In the genomic region with DNA sequence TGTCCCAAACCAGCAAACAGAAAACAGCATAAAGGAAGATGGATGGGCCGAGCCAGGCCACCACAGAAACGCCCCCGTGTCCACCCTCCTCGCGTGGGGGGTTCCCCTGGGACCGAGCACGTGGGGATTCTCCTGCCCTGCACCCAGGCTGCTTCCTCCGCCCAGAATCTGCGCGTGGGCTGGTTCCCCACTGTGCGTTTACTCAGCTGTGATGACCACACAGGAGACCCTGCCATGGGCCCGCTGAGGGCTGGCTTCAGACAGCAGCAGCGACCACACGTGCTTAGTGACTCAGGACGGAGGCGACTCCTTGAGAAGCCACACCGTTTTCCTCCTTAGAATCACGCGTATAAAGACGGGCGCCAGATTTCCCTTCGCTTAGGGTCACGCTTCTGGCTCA, we compare ENCODE assay signal across 18 cellular contexts.
DNase-seq lines count a peak whose midpoint lies in the region; ATAC-seq and TF ChIP-seq lines count a peak whose summit lies in the region.
"Had no signal": no experiment of that assay in that cellular context is flagged by ENCODE, and none has a peak within 500 bp of the region (broad histone marks: within the 10 kb centered on the region; RNA-seq: fewer than 3 reads in every experiment).

No MANE protein-coding gene starts in this region.

- H3K23ac ChIP-seq in IMR-90 (ENCODE audit: low read depth, low read length): no peak overlapping the region

- no peaks in the 10 kb centered on the region for H3K79me1 ChIP-seq in IMR-90 (ENCODE audit: low read depth in 1 of 2, low read length in 2 of 2)

- no peak overlapping the region; the same call in 1 of the 2 replicates for H3K4ac ChIP-seq in IMR-90 (ENCODE audit: low read depth, low read length)

- H2AK5ac ChIP-seq in IMR-90 (ENCODE audit: low read depth, low read length): no peak overlapping the region

- TF ChIP-seq RAD21 in IMR-90 (IDR thresholded peaks at IDR 0.05; ENCODE audit: low read length): no peak

- no peaks in the 10 kb centered on the region for H3K9me3 ChIP-seq in IMR-90 (ENCODE audit: control insufficient read depth, insufficient read depth, low read length)
- H3K9me3 ChIP-seq: pancreas had no signal

- no peaks in the 10 kb centered on the region for H4K20me1 ChIP-seq in IMR-90 (ENCODE audit: insufficient read depth, low read length)

- H3K27me3 ChIP-seq in IMR-90 (ENCODE audit: control insufficient read depth, insufficient read depth, low read length) (0 out of 2 replicates have a peak, but pooled peaks cover 3% of the 10 kb centered on the region), brain microvascular endothelial cell (replicated peaks) (no peaks in the 10 kb centered on the region)
- H3K27me3 ChIP-seq: pancreas had no signal

- TF ChIP-seq CTCF in IMR-90 (conservative IDR thresholded peaks at IDR 0.05; ENCODE audit: low read depth, low read length) (no peak), brain microvascular endothelial cell (IDR thresholded peaks at IDR 0.05; ENCODE audit: low read depth, low read length, missing control alignments) (no peak)

- H2AK9ac ChIP-seq in IMR-90 (replicated peaks; ENCODE audit: low read depth, low read length, poor library complexity): no peak overlapping the region

- dilution Hi-C loops in IMR-90 (cut with HindIII; ENCODE audit: low sequenced_read_pairs, unreplicated experiment): no loop called here

- TF ChIP-seq POLR2A in IMR-90 (IDR thresholded peaks at IDR 0.05; ENCODE audit: low read depth, low read length): no peak

- H2BK20ac ChIP-seq in IMR-90 (ENCODE audit: low read depth, low read length): no peak overlapping the region

- no peak overlapping the region for H2BK15ac ChIP-seq in IMR-90 (ENCODE audit: low read depth, low read length)

- H3K4me1 ChIP-seq in IMR-90 (ENCODE audit: control insufficient read depth, insufficient read depth, low read length): 0 out of 2 replicates have a peak, but pooled peaks cover 2% of the 10 kb centered on the region
- H3K4me1 ChIP-seq: pancreas had no signal

- CTCF ChIA-PET in IMR-90 (lab: Yijun Ruan, JAX): no interaction called here

- H2BK5ac ChIP-seq in IMR-90 (ENCODE audit: low read depth, low read length, poor library complexity, severe bottlenecking): no peak overlapping the region

- no peak overlapping the region for H3K14ac ChIP-seq in IMR-90 (replicated peaks; ENCODE audit: low read depth, low read length)

- no peak overlapping the region for H4K91ac ChIP-seq in IMR-90 (ENCODE audit: insufficient read depth, low read depth, low read length)

- DNase-seq in IMR-90 (no peak), brain microvascular endothelial cell (peak; percentile 52), iPS-NIHi11 (ENCODE audit: low spot score) (peak; percentile 29), sciatic nerve (ENCODE audit: low spot score) (peak; percentile 72), NCI-H1436 treated with DMSO at 0.1 percent for 48 hours (lab: John Stamatoyannopoulos, UW) (no peak), head of caudate nucleus (no peak), NCI-H1417 treated with DMSO at 0.1 percent for 48 hours (lab: John Stamatoyannopoulos, UW) (no peak)
- DNase-seq: activated CD4-positive, CD25-positive, alpha-beta regulatory T cell; activated gamma-delta T cell treated with Interleukin-2 at 50 U/mL for 16 hours; activated T-cell treated with anti-CD3 and anti-CD28 coated beads, Interleukin-2, amount 50 U/mL, for 1 hour; dermis blood vessel endothelial cell; foreskin fibroblast; H9; hippocampal formation; NCI-H146; NCI-H2171; pancreas; T-helper 9 cell had no signal

- H3K9me1 ChIP-seq in IMR-90 (ENCODE audit: insufficient read depth, low read length): no peaks in the 10 kb centered on the region

- no peak overlapping the region for H2BK120ac ChIP-seq in IMR-90 (ENCODE audit: low read depth, low read length)

- intact Hi-C loops in IMR-90 (cut with micrococcal nuclease) (no loop called here), sciatic nerve (cut with DNase I) (no loop called here), head of caudate nucleus (cut with DNase I) (no loop called here)

- H2AFZ ChIP-seq in IMR-90 (replicated peaks; ENCODE audit: low read length, poor library complexity): peak overlapping the region; percentile 35

- POLR2A ChIA-PET in IMR-90 (lab: Charles Lee; ENCODE audit: unreplicated experiment): no interaction called here

- H3K56ac ChIP-seq in IMR-90 (ENCODE audit: extremely low read depth, insufficient read depth, low read length): no peak overlapping the region

- no peak overlapping the region for H3K4me2 ChIP-seq in IMR-90 (ENCODE audit: low read depth, low read length)

- no peak overlapping the region for H3K9ac ChIP-seq in IMR-90 (ENCODE audit: low read depth, low read length)

- H3K18ac ChIP-seq in IMR-90 (ENCODE audit: low read depth, low read length): no peak overlapping the region

- WGBS in IMR-90 (ENCODE audit: extremely low coverage in 2 of 2, insufficient read length in 1 of 2), 2 experiments: 87% methylated on average over 3 of the region's 23 CpGs; no CpG with 5 or more reads in 1 of the 2 experiments

- H3K27ac ChIP-seq in IMR-90 (ENCODE audit: insufficient read depth, low read length) (no peak overlapping the region), brain microvascular endothelial cell (no peak overlapping the region)
- H3K27ac ChIP-seq: pancreas had no signal

- H3K36me3 ChIP-seq in IMR-90 (ENCODE audit: control insufficient read depth, insufficient read depth, low read length) (no peaks in the 10 kb centered on the region), brain microvascular endothelial cell (replicated peaks) (no peaks in the 10 kb centered on the region)
- H3K36me3 ChIP-seq: pancreas had no signal

- ATAC-seq in IMR-90 (ENCODE audit: low read depth) (peak; percentile 21; the same call in 1 of the 2 replicates), sciatic nerve (peak; percentile 94)

- in situ Hi-C loops in IMR-90 (cut with MboI; ENCODE audit: low sequenced_read_pairs): loop anchor here (10.0 kb wide), 2 partner anchors 128 to 378 kb away; no protein-coding TSS in a partner anchor
- in situ Hi-C loops in brain microvascular endothelial cell (cut with HindIII; ENCODE audit: low pct_ligation_motif_present, low sequenced_read_pairs): no loop called here

- H4K5ac ChIP-seq in IMR-90 (ENCODE audit: low read depth, low read length): no peak overlapping the region

- no TSS peak for BruUV-seq in IMR-90 (replicated peaks; lab: Mats Ljungman, UMichigan)

- H3K4me3 ChIP-seq in IMR-90 (ENCODE audit: insufficient read depth, low read depth, low read length) (no peak overlapping the region), brain microvascular endothelial cell (ENCODE audit: low read depth, low read length) (no peak overlapping the region)
- H3K4me3 ChIP-seq: pancreas had no signal

- no peak overlapping the region for H4K8ac ChIP-seq in IMR-90 (ENCODE audit: low read depth in 2 of 2, low read length in 2 of 2)

TF ChIP-seq in IMR-90, 13 proteins besides CTCF, POLR2A, EP300 and RAD21:
- TF ChIP-seq FOS (IDR thresholded peaks at IDR 0.05; ENCODE audit: low read depth, low read length) (no peak), CEBPB (IDR thresholded peaks at IDR 0.05; ENCODE audit: low read depth, low read length) (no peak), NFE2L2 (IDR thresholded peaks at IDR 0.05; ENCODE audit: low read depth, low read length) (no peak), RCOR1 (IDR thresholded peaks at IDR 0.05; ENCODE audit: insufficient replicate concordance, low read length) (no peak), MXI1 (IDR thresholded peaks at IDR 0.05; ENCODE audit: borderline replicate concordance, low read depth, low read length) (no peak)
- TF ChIP-seq, protein P1, sequence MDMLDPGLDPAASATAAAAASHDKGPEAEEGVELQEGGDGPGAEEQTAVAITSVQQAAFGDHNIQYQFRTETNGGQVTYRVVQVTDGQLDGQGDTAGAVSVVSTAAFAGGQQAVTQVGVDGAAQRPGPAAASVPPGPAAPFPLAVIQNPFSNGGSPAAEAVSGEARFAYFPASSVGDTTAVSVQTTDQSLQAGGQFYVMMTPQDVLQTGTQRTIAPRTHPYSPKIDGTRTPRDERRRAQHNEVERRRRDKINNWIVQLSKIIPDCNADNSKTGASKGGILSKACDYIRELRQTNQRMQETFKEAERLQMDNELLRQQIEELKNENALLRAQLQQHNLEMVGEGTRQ (IDR thresholded peaks at IDR 0.05; ENCODE audit: low read depth, low read length): no peak

Comparison
In these comparisons a context has a peak if more than half of its experiments do, and no peak if none do; other contexts are left out.
1. DNase-seq: peak in brain microvascular endothelial cell (single experiment), iPS-NIHi11 (single experiment) and sciatic nerve (single experiment); none in IMR-90 (single experiment), NCI-H1436 treated with DMSO at 0.1 percent for 48 hours (single experiment), head of caudate nucleus (0 of 42) and NCI-H1417 treated with DMSO at 0.1 percent for 48 hours (single experiment).